In genomic region chr1:244864253-244865027, GRCh38 we compare ENCODE assay signal across 8 cellular contexts. TPM values are rescaled to one million over a fixed set of nuclear protein-coding genes. Genes with fewer than 3 reads are reported as not detected.
DNase-seq lines count a peak whose midpoint lies in the region; ATAC-seq and TF ChIP-seq lines count a peak whose summit lies in the region.

Gene HNRNPU (minus strand): TSS chr1:244864543. CDS start chr1:244864307, 236 bp downstream.

- H3K4me3 ChIP-seq in Jurkat, Clone E6-1 (ENCODE audit: low read length), result peak within 1 kb of the TSS; percentile 90
- peak within 1 kb of the TSS; percentile 80 for H3K4me3 ChIP-seq in PC-3 (ENCODE audit: low read length)

- H3K9ac ChIP-seq in PC-3 (ENCODE audit: low read length), result peak within 1 kb of the TSS; percentile 95

- ATAC-seq in GM21576 (IDR thresholded peaks at IDR 0.05; ENCODE audit: unreplicated experiment) (peak; percentile 71), PC-3 (peak; percentile 74)

- POLR2A ChIA-PET in PC-3 (lab: Charles Lee; ENCODE audit: unreplicated experiment), result interaction anchor here (0.6 to 1.9 kb wide), 8 partner anchors 12 to 396 kb away, joined by 3 to 15 read pairs (median 4); a partner anchor contains a TSS

- no peak; the same call in 1 of the 2 replicates for TF ChIP-seq CTCF in PC-3 (conservative IDR thresholded peaks at IDR 0.05; ENCODE audit: low read depth, low read length)

- H3K36me3 ChIP-seq in PC-3 (ENCODE audit: low read depth, low read length), result peaks cover 34% of the 10 kb centered on the region

- H2AFZ ChIP-seq in PC-3 (ENCODE audit: low read length), result peak within 1 kb of the TSS; percentile 89

- H4K20me1 ChIP-seq in PC-3 (ENCODE audit: low read length), result peaks cover 34% of the 10 kb centered on the region

- peak within 1 kb of the TSS; percentile 72 for H3K27ac ChIP-seq in PC-3 (ENCODE audit: low read length)
- peak within 1 kb of the TSS; percentile 97 for H3K27ac ChIP-seq in epithelial cell of prostate

- DNase-seq in DMS53 (lab: John Stamatoyannopoulos, UW) (peak; percentile 99), PC-3 (peak; percentile 99), activated T-cell treated with anti-CD3 and anti-CD28 coated beads for 48 hours (ENCODE audit: low read depth) (peak; percentile 98), epithelial cell of prostate (ENCODE audit: low read depth, low spot score) (peak; percentile 87), mucosa of gallbladder (ENCODE audit: low spot score) (peak; percentile 97)
- peak; percentile 94 for DNase-seq in Jurkat, Clone E6-1 (ENCODE audit: low read depth, low spot score)
- peak; percentile 88 to 90 for DNase-seq in stimulated activated CD8-positive, alpha-beta memory T cell treated with anti-CD3 and anti-CD28 coated beads, Interleukin-4, amount 100 ng/mL, for 4 hours (ENCODE audit: low read depth in 2 of 2, low spot score in 1 of 2)

- H3F3A ChIP-seq in PC-3 (ENCODE audit: low read length, unreplicated experiment), result no peaks in the 10 kb centered on the region

- H3K4me1 ChIP-seq in PC-3 (ENCODE audit: insufficient read depth, low read length), result peaks cover 24% of the 10 kb centered on the region

- H3K79me2 ChIP-seq in PC-3 (ENCODE audit: low read length), result peaks cover 54% of the 10 kb centered on the region

- H3K9me2 ChIP-seq in PC-3 (replicated peaks; ENCODE audit: low read length), result no peaks in the 10 kb centered on the region

- H3K27me3 ChIP-seq in PC-3 (ENCODE audit: low read length), result no peaks in the 10 kb centered on the region

- CTCF ChIA-PET in PC-3 (lab: Charles Lee), result interaction anchor here (1.0 to 1.4 kb wide), 2 partner anchors 178 kb away, joined by 3 to 4 read pairs; no protein-coding TSS in a partner anchor

- peak within 1 kb of the TSS; percentile 86 for H3K4me2 ChIP-seq in PC-3 (ENCODE audit: low read length)

- no peaks in the 10 kb centered on the region for H3K9me3 ChIP-seq in PC-3 (ENCODE audit: low read length)

- no TSS peak for BruUV-seq in PC-3 (replicated peaks; lab: Mats Ljungman, UMichigan)

- intact Hi-C loops in PC-3 (cut with micrococcal nuclease), result loop anchor here (1.0 to 5.0 kb wide), 5 partner anchors 29 to 178 kb away; partner anchors contain the start of gene COX20

RNA-seq across cellular contexts. Expression of gene HNRNPU, which starts in this region (rescaled TPM):
- 519 TPM for polyA plus RNA-seq in Jurkat, Clone E6-1 (2012; ENCODE audit: insufficient read depth, insufficient read length)
- total RNA-seq in PC-3 (2014; rRNA removed), result 431 and 503 TPM in 2 replicates
- 243 TPM for total RNA-seq in mucosa of gallbladder

Comparison
In these comparisons a context has a peak if more than half of its experiments do, and no peak if none do; other contexts are left out.
1. Peak in every context shown above with its lines: DNase-seq, ATAC-seq, H3K4me3 ChIP-seq and H3K27ac ChIP-seq.